Comparison of ENCODE assay signal across 8 cellular contexts in genomic region chr6:116371384-116372209, GRCh38. TPM values are rescaled to one million over a fixed set of nuclear protein-coding genes. Genes with fewer than 3 reads are reported as not detected.
DNase-seq lines count a peak whose midpoint lies in the region; ATAC-seq and TF ChIP-seq lines count a peak whose summit lies in the region.

No MANE protein-coding gene starts in this region.

- peaks cover 1 to 15% (median 5%) of the 10 kb centered on the region in 4 donors for H3K4me1 ChIP-seq in liver (ENCODE audit: control insufficient read depth in 4 of 4, insufficient read depth in 4 of 4, low read length in 3 of 4)

- no peaks in the 10 kb centered on the region for H3K27me3 ChIP-seq in liver (ENCODE audit: control insufficient read depth in 4 of 4, insufficient read depth in 4 of 4, low read length in 3 of 4)

- H3K27ac ChIP-seq in liver (ENCODE audit: low read depth in 1 of 2, low read length in 2 of 2) = peak overlapping the region; percentile 71 to 88

- WGBS in liver = 10% methylated on average over 45 of the region's 45 CpGs

- no peak for TF ChIP-seq CTCF in liver (IDR thresholded peaks at IDR 0.05; ENCODE audit: low read depth, low read length, missing input control)

- peak overlapping the region; percentile 31 to 60 for H3K9ac ChIP-seq in liver (ENCODE audit: low read depth in 1 of 2, low read length in 2 of 2)

- H3K9me3 ChIP-seq in liver (ENCODE audit: control insufficient read depth in 4 of 4, low read length in 3 of 4) = no peaks in the 10 kb centered on the region

- peak in 1 of 2 donors; percentile 27 for TF ChIP-seq RAD21 in liver (IDR thresholded peaks at IDR 0.05)

- peak overlapping the region; percentile 73 to 90 (median 87) for H3K4me3 ChIP-seq in liver (ENCODE audit: low read depth in 1 of 3, low read length in 3 of 3)

- DNase-seq in DMS79 treated with DMSO at 0.1 percent for 48 hours (lab: John Stamatoyannopoulos, UW) = peak; percentile 21
- peak; percentile 80 for DNase-seq in HT1080 (ENCODE audit: low read depth)
- peak; percentile 39 to 42 for DNase-seq in activated CD4-positive, alpha-beta T cell treated with anti-CD3 and anti-CD28 coated beads for 4 hours
- peak; percentile 76 for DNase-seq in ecto neural progenitor cell (ENCODE audit: low spot score)
- peak; percentile 14 to 19 for DNase-seq in stimulated activated CD4-positive, alpha-beta T cell treated with anti-CD3 and anti-CD28 coated beads, Interleukin-4, amount 100 ng/mL, for 4 hours

- ATAC-seq in GM21447 (IDR thresholded peaks at IDR 0.05; ENCODE audit: unreplicated experiment) (peak; percentile 11), GM21381 (IDR thresholded peaks at IDR 0.05; ENCODE audit: unreplicated experiment) (no peak)

- H3K36me3 ChIP-seq in liver (ENCODE audit: control insufficient read depth in 4 of 4, insufficient read depth in 3 of 4, low read depth in 1 of 4, low read length in 3 of 4) = no peaks in the 10 kb centered on the region

TF ChIP-seq in liver, 16 proteins besides CTCF, POLR2A, EP300 and RAD21:
- TF ChIP-seq HNF4G (IDR thresholded peaks at IDR 0.05) (no peak), TAF1 (conservative IDR thresholded peaks at IDR 0.05) (no peak), HNF4A (conservative IDR thresholded peaks at IDR 0.05) (no peak), NR2F2 (IDR thresholded peaks at IDR 0.05) (no peak), FOXA2 (IDR thresholded peaks at IDR 0.05) (no peak), ATF3 (IDR thresholded peaks at IDR 0.05) (no peak), JUND (IDR thresholded peaks at IDR 0.05) (no peak)

RNA-seq across cellular contexts. Expression of gene DSE, which starts 0.8 kb away (rescaled TPM):
- 38.6 and 44.3 TPM in 2 replicates for total RNA-seq in HT1080 (2014; rRNA removed; shearing (Covaris generic))
- polyA plus RNA-seq in HT1080 (2015; cell fraction: cytosol; rRNA removed) = 21.9 and 25.7 TPM in 2 replicates
- polyA plus RNA-seq in HT1080 (2015; cell fraction: nucleus; rRNA removed) = 27.1 and 30.7 TPM in 2 replicates
- total RNA-seq in liver = 10 to 100 TPM; 13.0 to 22.8 TPM
- 1 to 10 TPM; 5.5 to 6.1 TPM for polyA plus RNA-seq in liver

Comparison
In these comparisons a context has a peak if more than half of its experiments do, and no peak if none do; other contexts are left out.
1. DNase-seq: peak in every context shown above with its lines; median percentile 80 in HT1080; 76 in ecto neural progenitor cell; 40 in activated CD4-positive, alpha-beta T cell treated with anti-CD3 and anti-CD28 coated beads for 4 hours; 21 in DMS79 treated with DMSO at 0.1 percent for 48 hours; 16 in stimulated activated CD4-positive, alpha-beta T cell treated with anti-CD3 and anti-CD28 coated beads, Interleukin-4, amount 100 ng/mL, for 4 hours.